ENCODE assay signal across 20 cellular contexts in the genomic region with DNA sequence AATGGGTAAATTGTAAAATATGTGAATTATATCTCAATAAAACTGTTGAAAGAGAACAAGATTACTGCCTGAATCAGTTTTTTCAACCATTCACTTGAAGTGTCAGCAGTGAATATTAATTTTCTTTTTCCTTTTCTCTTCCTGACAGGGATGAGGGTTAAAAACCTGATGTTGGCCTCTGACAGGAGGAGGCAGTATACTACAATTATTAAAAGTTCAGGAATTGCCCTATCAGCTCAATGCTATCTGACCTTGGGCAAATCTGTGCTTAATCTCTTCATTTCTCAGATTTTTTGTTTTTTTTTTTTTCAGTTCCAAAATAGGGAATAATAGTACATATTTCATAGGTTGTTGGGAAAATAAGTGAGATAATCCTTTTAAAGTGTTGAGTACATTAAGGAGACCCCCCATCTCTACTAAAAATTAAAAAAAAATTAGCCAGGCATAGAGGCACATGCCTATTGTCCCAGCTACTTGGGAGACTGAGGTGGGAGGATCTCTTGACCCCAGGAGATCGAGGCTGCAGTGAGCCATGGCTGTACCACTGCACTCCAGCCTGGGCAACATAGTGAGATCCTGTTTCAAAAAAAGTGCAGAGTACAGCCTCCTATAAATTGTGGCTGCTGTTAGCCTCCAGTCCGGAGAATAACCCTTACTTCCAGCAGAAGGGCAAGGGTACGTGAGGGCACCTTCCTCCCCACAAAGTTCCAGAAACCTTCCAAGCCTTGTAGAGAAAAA. TPM values are rescaled to one million over a fixed set of nuclear protein-coding genes. Genes with fewer than 3 reads are reported as not detected.
DNase-seq lines count a peak whose midpoint lies in the region; ATAC-seq and TF ChIP-seq lines count a peak whose summit lies in the region.
"Had no signal": no experiment of that assay in that cellular context is flagged by ENCODE, and none has a peak within 500 bp of the region (broad histone marks: within the 10 kb centered on the region; RNA-seq: fewer than 3 reads in every experiment).

No MANE protein-coding gene starts in this region.

- H3K4me3 ChIP-seq in AG04450 (ENCODE audit: low read depth, low read length) (no peak overlapping the region), GM23338 (no peak overlapping the region), fibroblast of pulmonary artery (replicated peaks; ENCODE audit: low read depth, low read length) (no peak overlapping the region)
- H3K4me3 ChIP-seq: HAP-1 had no signal

- no peak for ATAC-seq in GM23338
- no peak for ATAC-seq in activated CD4-positive, CD25-positive, alpha-beta regulatory T cell treated with anti-CD3 and anti-CD28 coated beads, Interleukin-2, amount 50 U/mL, for 24 hours
- ATAC-seq: stimulated activated naive B cell treated with anti-CD40 and anti-IgM and Interleukin-4, amounts not matched to agents 10 μg/mL and 1 μg/mL and 100 μg/mL, for 72 hours had no signal

- DNase-seq in AG04450 (ENCODE audit: low read depth, low spot score) (no peak), GM23338 (ENCODE audit: low spot score) (peak; percentile 8), SK-MEL-5 (ENCODE audit: low read depth, low spot score) (peak; percentile 46), fibroblast of pulmonary artery (ENCODE audit: low read depth) (no peak), mesothelial cell of epicardium (ENCODE audit: low spot score in 2 of 2, unreplicated experiment in 2 of 2) (no peak), inferior parietal cortex (ENCODE audit: extremely low spot score) (no peak)
- no peak for DNase-seq in activated effector memory CD4-positive, alpha-beta T cell treated with anti-CD3 and anti-CD28 coated beads, Interleukin-2, amount 50 U/mL, for 16 hours
- DNase-seq: activated CD8-positive, alpha-beta memory T cell treated with anti-CD3 and anti-CD28 coated beads, Interleukin-2, amount 50 U/mL, for 4 hours; activated naive CD4-positive, alpha-beta T cell treated with anti-CD3 and anti-CD28 coated beads, Interleukin-2, amount 50 U/mL, for 16 hours; DMS153; immature natural killer cell; NCI-H1930; NCI-H524 treated with DMSO at 0.1 percent for 48 hours; nucleus accumbens; stimulated activated naive B cell treated with anti-CD40 and anti-IgM and Interleukin-4, amounts not matched to agents 10 μg/mL and 1 μg/mL and 100 μg/mL, for 72 hours had no signal

- H3K27ac ChIP-seq in AG04450 (ENCODE audit: low read depth, low read length) (no peak overlapping the region), GM23338 (ENCODE audit: low read depth) (no peak overlapping the region)
- H3K27ac ChIP-seq: KMS-11 had no signal

- H3K9me3 ChIP-seq in AG04450 (ENCODE audit: control insufficient read depth, insufficient read depth, low read length): no peaks in the 10 kb centered on the region
- H3K9me3 ChIP-seq: HAP-1 had no signal

- H3K9me2 ChIP-seq in GM23338 (ENCODE audit: insufficient read depth): no peaks in the 10 kb centered on the region

- no peaks in the 10 kb centered on the region for H3K79me2 ChIP-seq in GM23338 (replicated peaks; ENCODE audit: insufficient read depth)

- H3K36me3 Mint-ChIP-seq in GM23338 (ENCODE audit: low read depth): no peaks in the 10 kb centered on the region
- no peaks in the 10 kb centered on the region for H3K36me3 Mint-ChIP-seq in mesothelial cell of epicardium

- POLR2A ChIA-PET in AG04450 (lab: Yijun Ruan, JAX): no interaction called here

- H3K4me3 Mint-ChIP-seq in GM23338 (no peak overlapping the region), mesothelial cell of epicardium (no peak overlapping the region)
- H3K4me3 Mint-ChIP-seq: immature natural killer cell; stimulated activated naive B cell treated with anti-CD40 and anti-IgM and Interleukin-4, amounts not matched to agents 10 μg/mL and 1 μg/mL and 100 μg/mL, for 72 hours; T-helper 1 cell treated with Interleukin-12 subunit alpha and Interleukin-12 subunit beta and Interleukin-4 antibody, amounts not matched to agents 30 μg/mL and 1 μg/mL, for 36 hours; type B pancreatic cell had no signal

- no peaks in the 10 kb centered on the region for H3K36me3 ChIP-seq in GM23338 (ENCODE audit: insufficient read depth)
- H3K36me3 ChIP-seq: HAP-1 had no signal

- TF ChIP-seq CTCF in AG04450 (IDR thresholded peaks at IDR 0.05; ENCODE audit: low read depth, low read length) (0 out of 2 replicates have a peak, but pooled peaks have one; percentile 1), GM23338 (conservative IDR thresholded peaks at IDR 0.05; ENCODE audit: low read depth in 2 of 2) (peak; percentile 33 to 34; a peak in 3 of 4 replicates), fibroblast of pulmonary artery (IDR thresholded peaks at IDR 0.05; ENCODE audit: low read length, missing control alignments) (peak; percentile 19), mesothelial cell of epicardium (IDR thresholded peaks at IDR 0.05; ENCODE audit: unreplicated experiment) (no peak)

- no peak overlapping the region for H3K27ac Mint-ChIP-seq in GM23338
- H3K27ac Mint-ChIP-seq in mesothelial cell of epicardium: no peak overlapping the region
- H3K27ac Mint-ChIP-seq: immature natural killer cell; stimulated activated naive B cell treated with anti-CD40 and anti-IgM and Interleukin-4, amounts not matched to agents 10 μg/mL and 1 μg/mL and 100 μg/mL, for 72 hours; T-helper 1 cell treated with Interleukin-12 subunit alpha and Interleukin-12 subunit beta and Interleukin-4 antibody, amounts not matched to agents 30 μg/mL and 1 μg/mL, for 36 hours; type B pancreatic cell had no signal

- H4K20me1 ChIP-seq in GM23338 (replicated peaks; ENCODE audit: insufficient read depth): no peaks in the 10 kb centered on the region; the same call in 1 of the 2 replicates

- no peaks in the 10 kb centered on the region for H3F3A ChIP-seq in GM23338 (replicated peaks; ENCODE audit: low read depth)

- H3K9me3 Mint-ChIP-seq in GM23338: no peaks in the 10 kb centered on the region
- H3K9me3 Mint-ChIP-seq in mesothelial cell of epicardium: no peaks in the 10 kb centered on the region
- H3K9me3 Mint-ChIP-seq: immature natural killer cell had no signal

- in situ Hi-C loops in SK-MEL-5 (cut with HindIII; ENCODE audit: low pct_unique_long_range_greater_than_20kb, low sequenced_read_pairs): no loop called here

- CTCF ChIA-PET in AG04450 (lab: Charles Lee): no interaction called here

- H3K27me3 Mint-ChIP-seq in GM23338 (ENCODE audit: insufficient read depth, low read depth, poor library complexity): no peaks in the 10 kb centered on the region
- H3K27me3 Mint-ChIP-seq in mesothelial cell of epicardium (ENCODE audit: low read depth): no peaks in the 10 kb centered on the region
- H3K27me3 Mint-ChIP-seq: stimulated activated naive B cell treated with anti-CD40 and anti-IgM and Interleukin-4, amounts not matched to agents 10 μg/mL and 1 μg/mL and 100 μg/mL, for 72 hours; type B pancreatic cell had no signal

- H3K4me1 ChIP-seq in GM23338 (ENCODE audit: insufficient read depth): peaks cover 4% of the 10 kb centered on the region; the same call in 1 of the 2 replicates
- H3K4me1 ChIP-seq: HAP-1 had no signal

- no peak overlapping the region for H3K4me2 ChIP-seq in GM23338
- H3K4me2 ChIP-seq: KMS-11 had no signal

- H3K4me1 Mint-ChIP-seq in GM23338 (peaks cover 3% of the 10 kb centered on the region; the same call in 2 of the 3 replicates), mesothelial cell of epicardium (no peaks in the 10 kb centered on the region)

- H2AFZ ChIP-seq in GM23338: no peak overlapping the region

- H3K27me3 ChIP-seq in AG04450 (ENCODE audit: control insufficient read depth, insufficient read depth, low read length) (no peaks in the 10 kb centered on the region), GM23338 (ENCODE audit: insufficient read depth) (no peaks in the 10 kb centered on the region)

RNA-seq across cellular contexts. Expression of gene TRIM44, which starts 48.8 kb away (rescaled TPM):
- 70.7 and 82.6 TPM in 2 replicates for polyA plus RNA-seq in AG04450 (2011; rRNA removed)
- polyA minus RNA-seq in AG04450 (2011; rRNA and poly(A)+ RNA removed): 116 and 125 TPM in 2 replicates
- total RNA-seq in GM23338 (2014; rRNA removed; shearing (Covaris generic)): 10.3 and 11.0 TPM in 2 replicates
- 7.6 and 10.4 TPM in 2 replicates for polyA plus RNA-seq in GM23338 (2016; fragmentation: Nextera tagmentation; extraction: Ambion mirVana)
- 30.6 and 32.2 TPM in 2 replicates for total RNA-seq in SK-MEL-5 (2014; rRNA removed; shearing (Covaris generic))
- 21.5 and 28.2 TPM in 2 replicates for polyA plus RNA-seq in SK-MEL-5 (2015; cell fraction: cytosol; rRNA removed)
- 20.8 and 29.0 TPM in 2 replicates for polyA plus RNA-seq in SK-MEL-5 (2015; cell fraction: nucleus; rRNA removed)
- 81.2 to 88.2 TPM (median 86.6 TPM) in 3 replicates for total RNA-seq in mesothelial cell of epicardium

Comparison
In these comparisons a context has a peak if more than half of its experiments do, and no peak if none do; other contexts are left out.
1. DNase-seq: peak in GM23338 (single experiment) and SK-MEL-5 (single experiment); none in AG04450 (single experiment), fibroblast of pulmonary artery (single experiment), mesothelial cell of epicardium (0 of 2), activated effector memory CD4-positive, alpha-beta T cell treated with anti-CD3 and anti-CD28 coated beads, Interleukin-2, amount 50 U/mL, for 16 hours (single experiment) and inferior parietal cortex (single experiment).